In the genomic region with DNA sequence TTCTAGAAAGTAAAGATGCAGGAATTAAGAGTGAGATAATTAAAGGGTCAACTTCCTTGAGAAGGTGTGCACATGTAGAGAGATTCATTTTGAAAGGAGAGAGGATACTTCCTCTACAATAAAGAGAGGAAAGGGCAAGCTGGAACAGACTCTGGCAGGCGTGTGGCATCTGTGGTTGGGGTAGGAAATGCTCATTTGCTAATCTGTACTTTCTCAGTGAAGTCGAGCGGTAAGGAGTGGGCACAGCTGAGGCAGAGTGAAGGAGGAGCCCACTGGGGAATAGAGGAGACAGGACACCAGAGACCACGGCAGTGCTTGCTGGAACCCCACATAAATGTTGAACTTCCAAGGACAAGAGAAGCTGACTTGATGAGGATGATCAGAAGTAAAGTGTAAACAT, we compare ENCODE assay signal across 15 cellular contexts. TPM values are rescaled to one million over a fixed set of nuclear protein-coding genes. Genes with fewer than 3 reads are reported as not detected.
DNase-seq lines count a peak whose midpoint lies in the region; ATAC-seq lines count a peak whose summit lies in the region.
"Had no signal": no experiment of that assay in that cellular context is flagged by ENCODE, and none has a peak within 500 bp of the region (broad histone marks: within the 10 kb centered on the region; RNA-seq: fewer than 3 reads in every experiment).

No MANE protein-coding gene starts in this region.

- no peak overlapping the region for H3K27ac ChIP-seq in caudate nucleus (ENCODE audit: low read depth, low read length)
- H3K27ac ChIP-seq: brain microvascular endothelial cell had no signal

- intact Hi-C loops in activated naive CD4-positive, alpha-beta T cell treated with anti-CD3 and anti-CD28 coated beads for 36 hours (cut with micrococcal nuclease), result no loop called here

- POLR2A ChIA-PET in T-cell (lab: Charles Lee), result no interaction called here

- no peak overlapping the region for H3K4me3 Mint-ChIP-seq in activated naive CD4-positive, alpha-beta T cell treated with anti-CD3 and anti-CD28 coated beads for 36 hours
- H3K4me3 Mint-ChIP-seq in T-cell, result no peak overlapping the region
- no peak overlapping the region for H3K4me3 Mint-ChIP-seq in effector memory CD8-positive, alpha-beta T cell
- H3K4me3 Mint-ChIP-seq in stimulated activated naive CD8-positive, alpha-beta T cell treated with anti-CD3 and anti-CD28 coated beads, Interleukin-15, Interleukin-2, amounts not matched to agents 100 ng/mL and 50 ng/mL, for 24 hours, result no peak overlapping the region

- H3K36me3 Mint-ChIP-seq in activated naive CD4-positive, alpha-beta T cell treated with anti-CD3 and anti-CD28 coated beads for 36 hours (ENCODE audit: low read depth), result peaks cover 31% of the 10 kb centered on the region
- H3K36me3 Mint-ChIP-seq in T-cell, result peaks cover 73% of the 10 kb centered on the region
- H3K36me3 Mint-ChIP-seq in effector memory CD8-positive, alpha-beta T cell (ENCODE audit: insufficient read depth), result peaks cover 88% of the 10 kb centered on the region
- H3K36me3 Mint-ChIP-seq in stimulated activated naive CD8-positive, alpha-beta T cell treated with anti-CD3 and anti-CD28 coated beads, Interleukin-15, Interleukin-2, amounts not matched to agents 100 ng/mL and 50 ng/mL, for 24 hours (ENCODE audit: low read depth), result peaks cover 79% of the 10 kb centered on the region

- H3K9me3 Mint-ChIP-seq in activated naive CD4-positive, alpha-beta T cell treated with anti-CD3 and anti-CD28 coated beads for 36 hours, result no peaks in the 10 kb centered on the region
- no peaks in the 10 kb centered on the region for H3K9me3 Mint-ChIP-seq in T-cell
- no peaks in the 10 kb centered on the region for H3K9me3 Mint-ChIP-seq in effector memory CD8-positive, alpha-beta T cell
- H3K9me3 Mint-ChIP-seq in stimulated activated naive CD8-positive, alpha-beta T cell treated with anti-CD3 and anti-CD28 coated beads, Interleukin-15, Interleukin-2, amounts not matched to agents 100 ng/mL and 50 ng/mL, for 24 hours, result no peaks in the 10 kb centered on the region

- no peak for DNase-seq in activated naive CD4-positive, alpha-beta T cell treated with anti-CD3 and anti-CD28 coated beads for 36 hours
- no peak for DNase-seq in activated naive CD4-positive, alpha-beta T cell (lab: John Stamatoyannopoulos, UW)
- DNase-seq in T-cell (no peak), NCI-H2081 treated with DMSO at 0.1 percent for 48 hours (lab: John Stamatoyannopoulos, UW) (no peak), caudate nucleus (lab: John Stamatoyannopoulos, UW) (no peak), NK-92 (lab: John Stamatoyannopoulos, UW; ENCODE audit: unreplicated experiment) (no peak)
- DNase-seq in effector memory CD8-positive, alpha-beta T cell, result no peak
- DNase-seq: activated gamma-delta T cell; brain microvascular endothelial cell; hippocampal formation; NCI-H1092 treated with DMSO at 0.1 percent for 48 hours; NCI-H2227 treated with DMSO at 0.1 percent for 48 hours; stimulated activated naive CD4-positive, alpha-beta T cell had no signal

- no peaks in the 10 kb centered on the region for H3K27me3 Mint-ChIP-seq in activated naive CD4-positive, alpha-beta T cell treated with anti-CD3 and anti-CD28 coated beads for 36 hours (ENCODE audit: low read depth)
- H3K27me3 Mint-ChIP-seq in T-cell, result no peaks in the 10 kb centered on the region
- no peaks in the 10 kb centered on the region for H3K27me3 Mint-ChIP-seq in effector memory CD8-positive, alpha-beta T cell
- no peaks in the 10 kb centered on the region for H3K27me3 Mint-ChIP-seq in stimulated activated naive CD8-positive, alpha-beta T cell treated with anti-CD3 and anti-CD28 coated beads, Interleukin-15, Interleukin-2, amounts not matched to agents 100 ng/mL and 50 ng/mL, for 24 hours

- ATAC-seq in T-cell (replicated peaks in 1 of 4), result no peak
- no peak for ATAC-seq in effector memory CD8-positive, alpha-beta T cell (replicated peaks)

- CTCF ChIA-PET in activated naive CD4-positive, alpha-beta T cell treated with anti-CD3 and anti-CD28 coated beads for 36 hours (lab: Charles Lee), result no interaction called here
- CTCF ChIA-PET in T-cell (lab: Charles Lee), result interaction anchor here in 1 of 2 donors (0.6 kb wide), 1 partner anchor 17 kb away, joined by 3 read pairs; no protein-coding TSS in a partner anchor

- H3K27ac Mint-ChIP-seq in activated naive CD4-positive, alpha-beta T cell treated with anti-CD3 and anti-CD28 coated beads for 36 hours, result peak overlapping the region; percentile 19
- peak overlapping the region; percentile 21 to 62 for H3K27ac Mint-ChIP-seq in T-cell
- peak overlapping the region; percentile 18 to 39 for H3K27ac Mint-ChIP-seq in effector memory CD8-positive, alpha-beta T cell
- H3K27ac Mint-ChIP-seq in stimulated activated naive CD8-positive, alpha-beta T cell treated with anti-CD3 and anti-CD28 coated beads, Interleukin-15, Interleukin-2, amounts not matched to agents 100 ng/mL and 50 ng/mL, for 24 hours, result peak overlapping the region; percentile 78

- H3K4me1 Mint-ChIP-seq in activated naive CD4-positive, alpha-beta T cell treated with anti-CD3 and anti-CD28 coated beads for 36 hours (ENCODE audit: low read depth), result peaks cover 2% of the 10 kb centered on the region
- peaks cover 0 to 2% (median 2%) of the 10 kb centered on the region in 3 donors for H3K4me1 Mint-ChIP-seq in T-cell
- H3K4me1 Mint-ChIP-seq in effector memory CD8-positive, alpha-beta T cell (ENCODE audit: low read depth in 2 of 2), result peaks cover 2 to 5% of the 10 kb centered on the region in 2 donors
- H3K4me1 Mint-ChIP-seq in stimulated activated naive CD8-positive, alpha-beta T cell treated with anti-CD3 and anti-CD28 coated beads, Interleukin-15, Interleukin-2, amounts not matched to agents 100 ng/mL and 50 ng/mL, for 24 hours (ENCODE audit: low read depth), result peaks cover 9% of the 10 kb centered on the region

RNA-seq across cellular contexts. Expression of gene PCSK9, which starts 49.1 kb away (rescaled TPM):
- total RNA-seq in activated naive CD4-positive, alpha-beta T cell treated with anti-CD3 and anti-CD28 coated beads for 36 hours, result not detected
- total RNA-seq in T-cell, result under 1 TPM in 3 of 5 donors, not detected in 2; 0.30 to 0.38 (median 0.35) TPM
- total RNA-seq: mononuclear cell had no signal

Comparison
In these comparisons a context has a peak if more than half of its experiments do, and no peak if none do; other contexts are left out.
1. H3K27ac Mint-ChIP-seq: peak in every context shown above with its lines; median percentile 78 in stimulated activated naive CD8-positive, alpha-beta T cell treated with anti-CD3 and anti-CD28 coated beads, Interleukin-15, Interleukin-2, amounts not matched to agents 100 ng/mL and 50 ng/mL, for 24 hours; 42 in T-cell; 28 in effector memory CD8-positive, alpha-beta T cell; 19 in activated naive CD4-positive, alpha-beta T cell treated with anti-CD3 and anti-CD28 coated beads for 36 hours.